ENCODE assay signal across 23 cellular contexts in genomic region chr19:28686741-28687140, GRCh38.
"Had no signal": no experiment of that assay in that cellular context is flagged by ENCODE, and none has a peak within 500 bp of the region (broad histone marks: within the 10 kb centered on the region; RNA-seq: fewer than 3 reads in every experiment).

No MANE protein-coding gene starts in this region.

- H3K4me1 Mint-ChIP-seq: central memory CD8-positive, alpha-beta T cell; nephron progenitor cell; stimulated activated naive B cell treated with anti-CD40 and anti-IgM and Interleukin-4, amounts not matched to agents 10 μg/mL and 1 μg/mL and 100 μg/mL, for 72 hours had no signal

- H3K27ac ChIP-seq: brain microvascular endothelial cell, gastroesophageal sphincter, heart left ventricle, left ventricle myocardium inferior, spleen, thoracic aorta, upper lobe of right lung had no signal

- ATAC-seq: activated T-cell treated with anti-CD3 and anti-CD28 coated beads, Interleukin-2, amount 50 U/mL, for 72 hours; esophagus mucosa; gastroesophageal sphincter; heart left ventricle; stimulated activated naive B cell treated with anti-CD40 and anti-IgM and Interleukin-4, amounts not matched to agents 10 μg/mL and 1 μg/mL and 100 μg/mL, for 72 hours; upper lobe of right lung had no signal

- H3K27ac Mint-ChIP-seq: activated T-cell treated with anti-CD3 and anti-CD28 coated beads, Interleukin-2, amount 50 U/mL, for 72 hours; dendritic cell treated with granulocyte-macrophage colony-stimulating factor and Interleukin-4, amounts not matched to agents 40 ng/mL and 50 ng/mL, for 4 days; nephron progenitor cell; stimulated activated naive B cell treated with anti-CD40 and anti-IgM and Interleukin-4, amounts not matched to agents 10 μg/mL and 1 μg/mL and 100 μg/mL, for 72 hours had no signal

- H3K4me1 ChIP-seq: gastroesophageal sphincter, heart left ventricle, left ventricle myocardium inferior, spleen, upper lobe of right lung had no signal

- H3K9me3 Mint-ChIP-seq: central memory CD8-positive, alpha-beta T cell; dendritic cell treated with granulocyte-macrophage colony-stimulating factor and Interleukin-4, amounts not matched to agents 40 ng/mL and 50 ng/mL, for 4 days had no signal

- H3K27me3 Mint-ChIP-seq: central memory CD8-positive, alpha-beta T cell; dendritic cell treated with granulocyte-macrophage colony-stimulating factor and Interleukin-4, amounts not matched to agents 40 ng/mL and 50 ng/mL, for 4 days had no signal

- H3K27me3 ChIP-seq: brain microvascular endothelial cell, gastroesophageal sphincter, heart left ventricle, spleen, upper lobe of right lung had no signal

- H3K36me3 Mint-ChIP-seq: stimulated activated naive B cell treated with anti-CD40 and anti-IgM and Interleukin-4, amounts not matched to agents 10 μg/mL and 1 μg/mL and 100 μg/mL, for 72 hours had no signal

- H3K4me3 Mint-ChIP-seq: activated T-cell treated with anti-CD3 and anti-CD28 coated beads, Interleukin-2, amount 50 U/mL, for 72 hours; central memory CD8-positive, alpha-beta T cell; dendritic cell treated with granulocyte-macrophage colony-stimulating factor and Interleukin-4, amounts not matched to agents 40 ng/mL and 50 ng/mL, for 4 days; nephron progenitor cell; stimulated activated naive B cell treated with anti-CD40 and anti-IgM and Interleukin-4, amounts not matched to agents 10 μg/mL and 1 μg/mL and 100 μg/mL, for 72 hours had no signal

- DNase-seq: activated CD4-positive, alpha-beta T cell treated with anti-CD3 and anti-CD28 coated beads, Interleukin-2, amount 50 U/mL, for 4 hours; activated effector memory CD4-positive, alpha-beta T cell treated with anti-CD3 and anti-CD28 coated beads, Interleukin-2, amount 50 U/mL, for 16 hours; activated naive CD4-positive, alpha-beta T cell treated with anti-CD3 and anti-CD28 coated beads, Interleukin-2, amount 50 U/mL, for 16 hours; activated T-cell treated with anti-CD3 and anti-CD28 coated beads, Interleukin-2, amount 50 U/mL, for 72 hours; aorta; brain microvascular endothelial cell; effector CD8-positive, alpha-beta T cell; heart left ventricle; kidney; left ventricle myocardium inferior; mammary epithelial cell; midbrain; nephron progenitor cell; retina; spleen; stimulated activated CD4-positive, alpha-beta T cell treated with anti-CD3 and anti-CD28 coated beads, Interleukin-4, amount 100 ng/mL, for 4 hours; stimulated activated naive B cell treated with anti-CD40 and anti-IgM and Interleukin-4, amounts not matched to agents 10 μg/mL and 1 μg/mL and 100 μg/mL, for 72 hours; upper lobe of right lung had no signal

- H3K4me3 ChIP-seq: gastroesophageal sphincter, heart left ventricle, left ventricle myocardium inferior, spleen, thoracic aorta, upper lobe of right lung had no signal
